In genomic region chr5:136337788-136338187, GRCh38 we compare ENCODE assay signal across 35 cellular contexts. TPM values are rescaled to one million over a fixed set of nuclear protein-coding genes. Genes with fewer than 3 reads are reported as not detected.
"Had no signal": no experiment of that assay in that cellular context is flagged by ENCODE, and none has a peak within 500 bp of the region (broad histone marks: within the 10 kb centered on the region; RNA-seq: fewer than 3 reads in every experiment).

No MANE protein-coding gene starts in this region.

- H3K4me1 ChIP-seq: esophagus squamous epithelium, left lung, pancreas, suprapubic skin, transverse colon, upper lobe of right lung, uterus had no signal

- H3K27ac ChIP-seq: coronary artery, esophagus squamous epithelium, left lung, neutrophil, pancreas, suprapubic skin, transverse colon, upper lobe of right lung, uterus had no signal

- H3K4me3 ChIP-seq: coronary artery, esophagus squamous epithelium, left lung, pancreas, smooth muscle cell, suprapubic skin, transverse colon, upper lobe of right lung, uterus had no signal

- DNase-seq: dermis blood vessel endothelial cell; effector memory CD8-positive, alpha-beta T cell; erythroblast; esophagus squamous epithelium; foreskin melanocyte; hypothalamus; left cardiac atrium; left lung; naive thymus-derived CD8-positive, alpha-beta T cell; nephron progenitor cell; pancreas; stimulated activated CD4-positive, alpha-beta T cell treated with anti-CD3 and anti-CD28 coated beads, Interleukin-12 subunit alpha, Interleukin-12 subunit beta, amount 100 ng/mL, for 4 hours; stimulated activated CD4-positive, alpha-beta T cell treated with anti-CD3 and anti-CD28 coated beads, Interleukin-1b, Interleukin-23, amount 100 ng/mL, for 48 hours; stimulated activated CD4-positive, alpha-beta T cell treated with anti-CD3 and anti-CD28 coated beads, Interleukin-4, amount 100 ng/mL, for 1 hour; stimulated activated CD8-positive, alpha-beta memory T cell treated with anti-CD3 and anti-CD28 coated beads, Interleukin-4, amount 100 ng/mL, for 48 hours; stimulated activated naive CD4-positive, alpha-beta T cell; stimulated activated naive CD8-positive, alpha-beta T cell treated with anti-CD3 and anti-CD28 coated beads, Interleukin-15, amount 100 ng/mL, for 72 hours; transverse colon; upper lobe of right lung; uterus had no signal

- H3K27me3 ChIP-seq: esophagus squamous epithelium, neutrophil, pancreas, suprapubic skin, transverse colon, upper lobe of right lung, uterus had no signal

- ATAC-seq: effector memory CD8-positive, alpha-beta T cell; left cardiac atrium; left lung; naive thymus-derived CD8-positive, alpha-beta T cell; pancreas; sciatic nerve; stimulated activated naive CD8-positive, alpha-beta T cell treated with anti-CD3 and anti-CD28 coated beads, Interleukin-15, amount 100 ng/mL, for 72 hours; upper lobe of right lung had no signal

- FAIRE-seq: endometrium, islet of Langerhans, pancreas had no signal

- H3K4me2 ChIP-seq: smooth muscle cell had no signal

- H3K9me3 ChIP-seq: esophagus squamous epithelium, neutrophil, pancreas, suprapubic skin, transverse colon, upper lobe of right lung, uterus had no signal

- H3K36me3 ChIP-seq: esophagus squamous epithelium, left lung, neutrophil, pancreas, suprapubic skin, transverse colon, upper lobe of right lung, uterus had no signal

RNA-seq across cellular contexts. Expression of gene TRPC7, which starts 27.6 kb away (rescaled TPM):
- total RNA-seq: dermis blood vessel endothelial cell; esophagus squamous epithelium; kidney epithelial cell; left cardiac atrium; left lung; lower leg skin; lung microvascular endothelial cell; mesenteric fat pad; myocyte; naive thymus-derived CD8-positive, alpha-beta T cell; omental fat pad; pancreas; posterior vena cava; pulmonary artery endothelial cell; sciatic nerve; smooth muscle cell; suprapubic skin; transverse colon; upper lobe of right lung had no signal
- polyA plus RNA-seq: naive thymus-derived CD8-positive, alpha-beta T cell; pancreas had no signal
